Comparison of ENCODE assay signal across 16 cellular contexts in genomic region chr2:224222320-224222719, GRCh38.
DNase-seq lines count a peak whose midpoint lies in the region; ATAC-seq, FAIRE-seq and TF ChIP-seq lines count a peak whose summit lies in the region.
"Had no signal": no experiment of that assay in that cellular context is flagged by ENCODE, and none has a peak within 500 bp of the region (broad histone marks: within the 10 kb centered on the region; RNA-seq: fewer than 3 reads in every experiment).

No MANE protein-coding gene starts in this region.

- no peak for TF ChIP-seq CTCF in bronchial epithelial cell (IDR thresholded peaks at IDR 0.05; ENCODE audit: insufficient read depth, low read length, severe bottlenecking)

- no peak for FAIRE-seq in bronchial epithelial cell (lab: Jason Lieb, UNC)
- FAIRE-seq: GM18507 had no signal

- H3K4me1 ChIP-seq in BLaER1 treated with 17β-estradiol and CSF1 and Interleukin-3, amounts not matched to agents 10 nM and 100 nM: peaks cover 7 to 48% (median 20%) of the 10 kb centered on the region in 10 experiments; a peak in 18 of 20 replicates

- H3K4me3 ChIP-seq in BLaER1 treated with 17β-estradiol and CSF1 and Interleukin-3, amounts not matched to agents 10 nM and 100 nM: no peak overlapping the region
- H3K4me3 ChIP-seq in bronchial epithelial cell (ENCODE audit: low read depth, low read length): no peak overlapping the region

- no peak overlapping the region for H3K9ac ChIP-seq in BLaER1 treated with 17β-estradiol and CSF1 and Interleukin-3, amounts not matched to agents 10 nM and 100 nM

- peak; percentile 48 for DNase-seq in M059J (ENCODE audit: low read depth)
- DNase-seq in bronchial epithelial cell (ENCODE audit: low read depth): peak; percentile 48
- peak; percentile 61 for DNase-seq in kidney tubule cell (ENCODE audit: low spot score)
- DNase-seq in activated gamma-delta T cell treated with Interleukin-2 at 50 U/mL for 16 hours: no peak
- DNase-seq in DMS79 (lab: John Stamatoyannopoulos, UW): no peak
- DNase-seq: activated CD8-positive, alpha-beta memory T cell treated with anti-CD3 and anti-CD28 coated beads, Interleukin-2, amount 10 ng/mL, durations not matched to agents 7 days and 5 days; activated naive CD8-positive, alpha-beta T cell treated with anti-CD3 and anti-CD28 coated beads for 36 hours; hippocampal formation; NCI-H526; Right ventricle myocardium superior; stimulated activated CD4-positive, alpha-beta T cell treated with anti-CD3 and anti-CD28 coated beads, Interleukin-4, amount 100 ng/mL, for 4 hours; stimulated activated naive CD8-positive, alpha-beta T cell treated with anti-CD3 and anti-CD28 coated beads, Interleukin-15, Interleukin-2, amounts not matched to agents 100 U/mL and 50 U/mL, for 24 hours had no signal

- no peaks in the 10 kb centered on the region for H3K36me3 ChIP-seq in BLaER1 treated with 17β-estradiol and CSF1 and Interleukin-3, amounts not matched to agents 10 nM and 100 nM
- H3K36me3 ChIP-seq in bronchial epithelial cell (ENCODE audit: control insufficient read depth, insufficient read depth, low read length): no peaks in the 10 kb centered on the region

- no peaks in the 10 kb centered on the region for H4K20me1 ChIP-seq in BLaER1 treated with 17β-estradiol and CSF1 and Interleukin-3, amounts not matched to agents 10 nM and 100 nM

- no peak overlapping the region for H3K27ac ChIP-seq in BLaER1 treated with 17β-estradiol and CSF1 and Interleukin-3, amounts not matched to agents 10 nM and 100 nM

- H3K27me3 ChIP-seq in BLaER1 treated with 17β-estradiol and CSF1 and Interleukin-3, amounts not matched to agents 10 nM and 100 nM: no peaks in the 10 kb centered on the region
- H3K27me3 ChIP-seq in bronchial epithelial cell (ENCODE audit: control insufficient read depth, insufficient read depth, low read length): no peaks in the 10 kb centered on the region

- ATAC-seq in HG03342 (IDR thresholded peaks at IDR 0.05; ENCODE audit: unreplicated experiment) (no peak), GM18873 (IDR thresholded peaks at IDR 0.05; ENCODE audit: low FRiP score, unreplicated experiment) (no peak)
- ATAC-seq: activated CD8-positive, alpha-beta memory T cell treated with anti-CD3 and anti-CD28 coated beads, Interleukin-2, amount 10 ng/mL, durations not matched to agents 7 days and 5 days; stimulated activated naive CD8-positive, alpha-beta T cell treated with anti-CD3 and anti-CD28 coated beads, Interleukin-15, Interleukin-2, amounts not matched to agents 100 U/mL and 50 U/mL, for 24 hours had no signal

- peak overlapping the region in 9 of 11 experiments; percentile 19 to 53 (median 33); a peak in 15 of 22 replicates for H3K4me2 ChIP-seq in BLaER1 treated with 17β-estradiol and CSF1 and Interleukin-3, amounts not matched to agents 10 nM and 100 nM

- H3K9me3 ChIP-seq in BLaER1 treated with 17β-estradiol and CSF1 and Interleukin-3, amounts not matched to agents 10 nM and 100 nM (replicated peaks in 1 of 11): peaks cover 0 to 19% (median 0%) of the 10 kb centered on the region in 11 experiments; a peak in 4 of 22 replicates

Comparison
In these comparisons a context has a peak if more than half of its experiments do, and no peak if none do; other contexts are left out.
1. DNase-seq: peak in M059J (single experiment), bronchial epithelial cell (single experiment) and kidney tubule cell (single experiment); none in activated gamma-delta T cell treated with Interleukin-2 at 50 U/mL for 16 hours (single experiment) and DMS79 (single experiment).